Comparison of ENCODE assay signal across 8 cellular contexts in the genomic region with DNA sequence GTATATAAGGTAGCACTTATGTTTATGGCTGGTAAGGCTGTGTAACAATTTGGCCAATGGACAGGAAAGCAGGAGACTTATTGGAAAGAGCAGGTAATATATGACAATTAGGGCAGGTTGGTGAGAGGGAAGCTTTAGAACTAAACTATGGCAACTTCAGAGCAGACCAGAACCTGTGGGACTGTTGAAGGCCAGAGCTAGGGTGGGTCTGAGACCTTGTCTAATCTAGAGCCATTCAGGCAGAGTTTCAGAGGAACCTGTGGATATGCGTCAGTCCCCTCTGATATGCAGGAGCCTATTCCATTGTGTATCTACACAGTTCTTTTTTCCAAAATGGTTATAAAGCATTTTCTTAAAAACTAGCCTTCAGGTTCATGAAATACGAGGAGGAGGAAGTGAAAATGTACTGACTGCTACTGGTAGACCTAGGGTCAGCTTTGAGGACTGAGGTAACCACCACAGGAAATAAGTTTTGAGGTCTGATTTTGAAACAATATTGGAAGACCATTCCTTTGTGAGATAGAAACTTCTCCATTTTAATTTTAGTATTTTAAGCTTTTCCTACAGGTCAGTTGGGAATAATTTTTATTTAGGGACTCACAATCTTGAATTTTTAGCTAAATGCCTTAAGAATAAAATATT. TPM values are rescaled to one million over a fixed set of nuclear protein-coding genes. Genes with fewer than 3 reads are reported as not detected.
DNase-seq lines count a peak whose midpoint lies in the region; ATAC-seq and TF ChIP-seq lines count a peak whose summit lies in the region.

No MANE protein-coding gene starts in this region.

- H3K9me3 ChIP-seq in esophagus muscularis mucosa: no peaks in the 10 kb centered on the region

- DNase-seq in epithelial cell of prostate (ENCODE audit: low read depth, low spot score) (no peak), hepatic stellate cell (ENCODE audit: low spot score) (no peak), NCI-H446 treated with DMSO at 0.1 percent for 48 hours (lab: John Stamatoyannopoulos, UW) (no peak), esophagus muscularis mucosa (ENCODE audit: extremely low spot score) (no peak)
- DNase-seq in central memory CD4-positive, alpha-beta T cell: no peak

- H3K4me3 ChIP-seq in esophagus muscularis mucosa: no peak overlapping the region

- intact Hi-C loops in esophagus muscularis mucosa (cut with DNase I): no loop called here

- TF ChIP-seq POLR2A in GM18505 (IDR thresholded peaks at IDR 0.05; ENCODE audit: borderline replicate concordance, extremely low read depth, insufficient read depth, insufficient read length): no peak
- TF ChIP-seq POLR2A in esophagus muscularis mucosa (IDR thresholded peaks at IDR 0.05; ENCODE audit: low read depth): no peak

- H3K36me3 ChIP-seq in esophagus muscularis mucosa: no peaks in the 10 kb centered on the region

- ATAC-seq in GM18505 (IDR thresholded peaks at IDR 0.05; ENCODE audit: unreplicated experiment) (peak; percentile 39), GM21576 (IDR thresholded peaks at IDR 0.05; ENCODE audit: unreplicated experiment) (peak; percentile 40), HG03521 (IDR thresholded peaks at IDR 0.05; ENCODE audit: unreplicated experiment) (peak; percentile 32)

- H3K4me1 ChIP-seq in esophagus muscularis mucosa: peaks cover 9 to 48% (median 37%) of the 10 kb centered on the region in 4 donors

- no peak for TF ChIP-seq EP300 in esophagus muscularis mucosa (IDR thresholded peaks at IDR 0.05)

- peak overlapping the region; percentile 56 for H3K27ac ChIP-seq in epithelial cell of prostate
- H3K27ac ChIP-seq in esophagus muscularis mucosa (replicated peaks in 1 of 4): no peak overlapping the region

- WGBS in esophagus muscularis mucosa: 77% methylated on average over 2 of the region's 2 CpGs

- no peak for TF ChIP-seq CTCF in esophagus muscularis mucosa (IDR thresholded peaks at IDR 0.05)

- H3K27me3 ChIP-seq in esophagus muscularis mucosa: no peaks in the 10 kb centered on the region

RNA-seq across cellular contexts. Expression of a gene that starts 37.6 kb away (rescaled TPM):
- 10 to 100 TPM; 38.8 to 51.5 (median 42.7) TPM for total RNA-seq in esophagus muscularis mucosa
